In the genomic region with DNA sequence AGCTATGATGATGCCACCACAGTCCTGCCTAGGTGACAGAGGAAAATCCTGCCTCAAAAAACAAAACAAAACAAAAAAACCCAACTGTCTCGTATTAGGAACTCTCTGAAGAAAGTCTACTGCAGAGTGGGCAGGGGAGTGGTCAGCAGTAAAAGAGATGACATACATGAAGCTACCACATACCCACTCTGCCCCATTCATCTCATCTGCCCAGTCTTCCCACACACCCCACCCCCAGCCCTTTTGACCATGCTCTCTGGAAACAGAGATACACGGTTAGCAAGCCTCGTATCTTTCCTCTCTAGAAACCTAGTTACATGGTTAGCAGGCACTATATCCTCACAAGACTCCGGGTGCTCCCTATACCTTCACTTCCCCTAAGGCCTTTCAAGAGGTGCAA, we compare ENCODE assay signal across 1 cellular context.
TF ChIP-seq lines count a peak whose summit lies in the region.

No MANE protein-coding gene starts in this region.

TF ChIP-seq in GM12878, 131 proteins besides CTCF, POLR2A, EP300 and RAD21:
- TF ChIP-seq POLR2AphosphoS2 (IDR thresholded peaks at IDR 0.05; ENCODE audit: low read depth, low read length): no peak
- TF ChIP-seq KAT2A (conservative IDR thresholded peaks at IDR 0.05; ENCODE audit: control insufficient read depth, low read depth, low read length): no peak
- TF ChIP-seq DPF2 (IDR thresholded peaks at IDR 0.05): no peak
- TF ChIP-seq EZH2 (IDR thresholded peaks at IDR 0.05; ENCODE audit: borderline replicate concordance, control insufficient read depth, low read depth, low read length): no peak
- TF ChIP-seq, protein P1, sequence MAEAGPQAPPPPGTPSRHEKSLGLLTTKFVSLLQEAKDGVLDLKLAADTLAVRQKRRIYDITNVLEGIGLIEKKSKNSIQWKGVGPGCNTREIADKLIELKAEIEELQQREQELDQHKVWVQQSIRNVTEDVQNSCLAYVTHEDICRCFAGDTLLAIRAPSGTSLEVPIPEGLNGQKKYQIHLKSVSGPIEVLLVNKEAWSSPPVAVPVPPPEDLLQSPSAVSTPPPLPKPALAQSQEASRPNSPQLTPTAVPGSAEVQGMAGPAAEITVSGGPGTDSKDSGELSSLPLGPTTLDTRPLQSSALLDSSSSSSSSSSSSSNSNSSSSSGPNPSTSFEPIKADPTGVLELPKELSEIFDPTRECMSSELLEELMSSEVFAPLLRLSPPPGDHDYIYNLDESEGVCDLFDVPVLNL (IDR thresholded peaks at IDR 0.05; ENCODE audit: low read depth, low read length): no peak
- TF ChIP-seq MXI1 (IDR thresholded peaks at IDR 0.05; ENCODE audit: low read depth, low read length): no peak
- TF ChIP-seq, protein P2, sequence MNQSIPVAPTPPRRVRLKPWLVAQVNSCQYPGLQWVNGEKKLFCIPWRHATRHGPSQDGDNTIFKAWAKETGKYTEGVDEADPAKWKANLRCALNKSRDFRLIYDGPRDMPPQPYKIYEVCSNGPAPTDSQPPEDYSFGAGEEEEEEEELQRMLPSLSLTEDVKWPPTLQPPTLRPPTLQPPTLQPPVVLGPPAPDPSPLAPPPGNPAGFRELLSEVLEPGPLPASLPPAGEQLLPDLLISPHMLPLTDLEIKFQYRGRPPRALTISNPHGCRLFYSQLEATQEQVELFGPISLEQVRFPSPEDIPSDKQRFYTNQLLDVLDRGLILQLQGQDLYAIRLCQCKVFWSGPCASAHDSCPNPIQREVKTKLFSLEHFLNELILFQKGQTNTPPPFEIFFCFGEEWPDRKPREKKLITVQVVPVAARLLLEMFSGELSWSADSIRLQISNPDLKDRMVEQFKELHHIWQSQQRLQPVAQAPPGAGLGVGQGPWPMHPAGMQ (IDR thresholded peaks at IDR 0.05; ENCODE audit: borderline replicate concordance): no peak
- TF ChIP-seq ZSCAN29 (IDR thresholded peaks at IDR 0.05): no peak
- no peak for TF ChIP-seq FOXK2 (IDR thresholded peaks at IDR 0.05)
- no peak for TF ChIP-seq MYC (IDR thresholded peaks at IDR 0.05; ENCODE audit: insufficient read depth, insufficient read length, insufficient replicate concordance, low read length, severe bottlenecking)
- TF ChIP-seq RFX5 (IDR thresholded peaks at IDR 0.05; ENCODE audit: low read depth, low read length): no peak
- no peak for TF ChIP-seq STAT1 (conservative IDR thresholded peaks at IDR 0.05)
- TF ChIP-seq CHD4 (IDR thresholded peaks at IDR 0.05): no peak
- no peak for TF ChIP-seq ZNF384 (IDR thresholded peaks at IDR 0.05; ENCODE audit: borderline replicate concordance, low read depth, low read length)
- TF ChIP-seq ATF7 (IDR thresholded peaks at IDR 0.05; ENCODE audit: low read depth): no peak
- TF ChIP-seq TCF12 (IDR thresholded peaks at IDR 0.05; ENCODE audit: low read depth, low read length): no peak
- no peak for TF ChIP-seq NFYA (IDR thresholded peaks at IDR 0.05; ENCODE audit: borderline replicate concordance, low read depth, low read length)
- no peak for TF ChIP-seq SREBF2 (IDR thresholded peaks at IDR 0.05; ENCODE audit: low read length)
- TF ChIP-seq RB1 (IDR thresholded peaks at IDR 0.05; ENCODE audit: borderline replicate concordance): no peak
